Comparison of ENCODE assay signal across 8 cellular contexts in genomic region chr16:29973384-29974246, GRCh38. TPM values are rescaled to one million over a fixed set of nuclear protein-coding genes. Genes with fewer than 3 reads are reported as not detected.
DNase-seq lines count a peak whose midpoint lies in the region; ATAC-seq and FAIRE-seq lines count a peak whose summit lies in the region.

Gene TAOK2, plus strand, starts transcription at chr16:29973868. Its CDS starts 3,905 bp downstream, at chr16:29977773.

- peak; percentile 84 for ATAC-seq in GM21367 (IDR thresholded peaks at IDR 0.05; ENCODE audit: unreplicated experiment)

- FAIRE-seq in HTR-8/SVneo (lab: Jason Lieb, UNC) = peak; percentile 62

- DNase-seq in COR-L47 (lab: John Stamatoyannopoulos, UW) (peak; percentile 98), HTR-8/SVneo (ENCODE audit: insufficient read length, low spot score) (peak; percentile 98), NOMO-1 treated with DMSO at 0.1 percent for 48 hours (lab: John Stamatoyannopoulos, UW; ENCODE audit: unreplicated experiment) (peak; percentile 98), medulla oblongata (ENCODE audit: extremely low spot score) (peak; percentile 99)
- DNase-seq in effector CD8-positive, alpha-beta T cell (lab: John Stamatoyannopoulos, UW) = peak; percentile 98
- peak; percentile 93 to 97 (median 96) for DNase-seq in stimulated activated CD4-positive, alpha-beta T cell treated with anti-CD3 and anti-CD28 coated beads, TNF-alpha, amount 100 ng/mL, for 48 hours (ENCODE audit: low read depth in 3 of 3)

- POLR2A ChIA-PET in activated CD8-positive, alpha-beta memory T cell treated with anti-CD3 and anti-CD28 coated beads for 36 hours (lab: Charles Lee) = interaction anchor here (0.5 to 2.2 kb wide), 8 partner anchors 11 to 308 kb away, joined by 4 to 17 read pairs (median 8); partner anchors contain the start of genes ALDOA, ASPHD1, HIRIP3 and INO80E

- CTCF ChIA-PET in activated CD8-positive, alpha-beta memory T cell treated with anti-CD3 and anti-CD28 coated beads for 36 hours (lab: Charles Lee) = interaction anchor here (1.1 to 3.0 kb wide), 4 partner anchors 12 to 273 kb away, joined by 3 to 14 read pairs (median 4); partner anchors contain the start of genes PAGR1 and TMEM219

RNA-seq across cellular contexts. Expression of gene TAOK2, which starts in this region (rescaled TPM):
- 10 to 100 TPM; 38.8 to 39.1 TPM for total RNA-seq in activated CD8-positive, alpha-beta memory T cell treated with anti-CD3 and anti-CD28 coated beads for 36 hours

Comparison
In these comparisons a context has a peak if more than half of its experiments do, and no peak if none do; other contexts are left out.
1. Peak in every context shown above with its lines: DNase-seq and ATAC-seq.